ENCODE assay signal across 8 cellular contexts in the genomic region with DNA sequence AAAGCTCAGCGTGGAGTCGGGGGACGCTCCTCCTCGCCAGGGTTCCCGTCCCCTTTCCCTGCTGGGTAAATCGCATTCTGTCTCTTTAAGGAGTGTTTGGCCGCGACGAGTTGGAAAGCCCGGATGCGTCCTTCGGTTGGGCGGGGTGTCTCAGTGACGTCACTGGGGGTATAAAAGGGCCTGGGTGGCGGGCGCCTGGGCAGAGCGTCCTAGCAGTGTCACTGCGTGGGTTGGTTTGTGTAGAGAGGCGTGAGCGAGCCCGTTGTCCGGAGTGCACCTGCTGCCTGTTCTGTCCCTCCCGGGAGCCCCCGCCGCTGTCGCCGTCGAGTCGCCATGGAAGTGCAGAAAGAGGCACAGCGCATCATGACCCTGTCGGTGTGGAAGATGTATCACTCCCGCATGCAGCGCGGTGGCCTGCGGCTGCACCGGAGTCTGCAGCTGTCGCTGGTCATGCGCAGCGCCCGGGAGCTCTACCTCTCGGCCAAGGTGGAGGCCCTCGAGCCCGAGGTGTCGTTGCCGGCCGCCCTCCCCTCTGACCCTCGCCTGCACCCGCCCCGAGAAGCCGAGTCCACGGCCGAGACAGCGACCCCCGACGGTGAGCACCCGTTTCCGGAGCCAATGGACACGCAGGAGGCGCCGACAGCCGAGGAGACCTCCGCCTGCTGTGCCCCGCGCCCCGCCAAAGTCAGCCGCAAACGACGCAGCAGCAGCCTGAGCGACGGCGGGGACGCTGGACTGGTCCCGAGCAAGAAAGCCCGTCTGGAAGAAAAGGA. TPM values are rescaled to one million over a fixed set of nuclear protein-coding genes. Genes with fewer than 3 reads are reported as not detected.
A peak's percentile ranks its signal among the peaks of the same experiment; 100 is the strongest.
DNase-seq lines count a peak whose midpoint lies in the region; ATAC-seq, FAIRE-seq and TF ChIP-seq lines count a peak whose summit lies in the region.

No MANE protein-coding gene starts in this region.

- peak overlapping the region; percentile 97 for H3K27ac ChIP-seq in smooth muscle cell (ENCODE audit: low read depth)

- peaks cover 17% of the 10 kb centered on the region for H3F3A ChIP-seq in smooth muscle cell (ENCODE audit: low read depth)

- no peak for FAIRE-seq in bronchial epithelial cell (lab: Jason Lieb, UNC)

- ATAC-seq in HG03159 (IDR thresholded peaks at IDR 0.05; ENCODE audit: unreplicated experiment): peak; percentile 34
- ATAC-seq in activated B cell treated with CpG ODN at 0.5 μM for 24 hours (ENCODE audit: low read depth): peak; percentile 20
- ATAC-seq in GM18858 (IDR thresholded peaks at IDR 0.05; ENCODE audit: unreplicated experiment): no peak

- intact Hi-C loops in activated B cell treated with CpG ODN at 0.5 μM for 24 hours (cut with micrococcal nuclease): loop anchor here (1.0 to 10.0 kb wide), 5 partner anchors 216 to 984 kb away; a partner anchor contains a TSS

- H3K9me3 Mint-ChIP-seq in activated B cell treated with CpG ODN at 0.5 μM for 24 hours (no peaks in the 10 kb centered on the region), immature natural killer cell (no peaks in the 10 kb centered on the region)

- H3K4me2 ChIP-seq in smooth muscle cell: peak overlapping the region; percentile 94

- TF ChIP-seq POLR2A in GM15510 (IDR thresholded peaks at IDR 0.05; ENCODE audit: borderline replicate concordance, extremely low read depth, insufficient read length): peak; percentile 100

- H3K27me3 ChIP-seq in bronchial epithelial cell (ENCODE audit: control insufficient read depth, insufficient read depth, low read length) (no peaks in the 10 kb centered on the region), smooth muscle cell (ENCODE audit: low read depth) (no peaks in the 10 kb centered on the region)

- peaks cover 8% of the 10 kb centered on the region for H3K36me3 ChIP-seq in bronchial epithelial cell (ENCODE audit: control insufficient read depth, insufficient read depth, low read length)
- H3K36me3 ChIP-seq in smooth muscle cell (ENCODE audit: low read depth): no peaks in the 10 kb centered on the region

- H3K27me3 Mint-ChIP-seq in activated B cell treated with CpG ODN at 0.5 μM for 24 hours: no peaks in the 10 kb centered on the region
- peaks cover 39 to 52% (median 46%) of the 10 kb centered on the region in 3 donors for H3K27me3 Mint-ChIP-seq in immature natural killer cell (ENCODE audit: low read depth in 3 of 3)

- DNase-seq in NCI-H345 (lab: John Stamatoyannopoulos, UW) (peak; percentile 79), activated B cell treated with CpG ODN at 0.5 μM for 24 hours (peak; percentile 96), bronchial epithelial cell (ENCODE audit: low read depth) (peak; percentile 80), immature natural killer cell (peak; percentile 98), smooth muscle cell (lab: John Stamatoyannopoulos, UW; ENCODE audit: unreplicated experiment) (peak; percentile 97)

- peaks cover 10% of the 10 kb centered on the region for H3K4me1 ChIP-seq in smooth muscle cell (ENCODE audit: low read depth)

- peak overlapping the region; percentile 99 for H3K4me3 Mint-ChIP-seq in activated B cell treated with CpG ODN at 0.5 μM for 24 hours
- peak overlapping the region; percentile 93 to 99 (median 97) for H3K4me3 Mint-ChIP-seq in immature natural killer cell

- H3K4me3 ChIP-seq in bronchial epithelial cell (ENCODE audit: low read depth, low read length) (peak overlapping the region; percentile 88), smooth muscle cell (peak overlapping the region; percentile 98)

- H3K9me3 ChIP-seq in smooth muscle cell (replicated peaks; ENCODE audit: low read depth): no peaks in the 10 kb centered on the region

- H3K79me2 ChIP-seq in smooth muscle cell (ENCODE audit: low read depth): peaks cover 12% of the 10 kb centered on the region

- H3K9ac ChIP-seq in smooth muscle cell (ENCODE audit: low read depth): peak overlapping the region; percentile 99

- H3K36me3 Mint-ChIP-seq in activated B cell treated with CpG ODN at 0.5 μM for 24 hours (ENCODE audit: low read depth) (peaks cover 42% of the 10 kb centered on the region), immature natural killer cell (peaks cover 3 to 13% (median 11%) of the 10 kb centered on the region in 3 donors)

- H3K4me1 Mint-ChIP-seq in activated B cell treated with CpG ODN at 0.5 μM for 24 hours (peaks cover 51% of the 10 kb centered on the region), immature natural killer cell (peaks cover 58 to 66% of the 10 kb centered on the region in 2 donors)

- H3K27ac Mint-ChIP-seq in activated B cell treated with CpG ODN at 0.5 μM for 24 hours (peak overlapping the region; percentile 99), immature natural killer cell (peak overlapping the region; percentile 95 to 99 (median 98))

- under 1% methylated on average over 69 of the region's 74 CpGs for WGBS in smooth muscle cell (ENCODE audit: low lambda C conversion rate)

- TF ChIP-seq CTCF in activated B cell treated with CpG ODN at 0.5 μM for 24 hours (IDR thresholded peaks at IDR 0.05): no peak
- TF ChIP-seq CTCF in bronchial epithelial cell (IDR thresholded peaks at IDR 0.05; ENCODE audit: insufficient read depth, low read length, severe bottlenecking): peak; percentile 13
- peak; percentile 20 for TF ChIP-seq CTCF in smooth muscle cell (IDR thresholded peaks at IDR 0.05; ENCODE audit: borderline replicate concordance, insufficient read depth, poor library complexity, severe bottlenecking)

- CTCF ChIA-PET in activated B cell treated with CpG ODN at 0.5 μM for 24 hours (lab: Charles Lee): interaction anchor here (0.6 to 1.9 kb wide), 10 partner anchors 15 to 436 kb away, joined by 3 to 23 read pairs (median 4); no protein-coding TSS in a partner anchor

- POLR2A ChIA-PET in activated B cell treated with CpG ODN at 0.5 μM for 24 hours (lab: Charles Lee): interaction anchor here (0.6 to 5.0 kb wide), 39 partner anchors 9 to 1266 kb away, joined by 3 to 258 read pairs (median 6); a partner anchor contains a TSS

- H2AFZ ChIP-seq in smooth muscle cell (ENCODE audit: low read depth): no peak overlapping the region

- H4K20me1 ChIP-seq in smooth muscle cell (ENCODE audit: low read depth): peaks cover 25% of the 10 kb centered on the region

RNA-seq across cellular contexts. Expression of a gene that starts 2.8 kb away (rescaled TPM):
- total RNA-seq in activated B cell treated with CpG ODN at 0.5 μM for 24 hours: 116 and 119 TPM in 2 replicates
- 32.1 and 35.2 TPM in 2 replicates for total RNA-seq in bronchial epithelial cell
- polyA plus RNA-seq in immature natural killer cell: 100 to 1,000 TPM; 395 to 487 (median 487) TPM
- total RNA-seq in smooth muscle cell: 113 and 118 TPM in 2 replicates
- 732 and 766 TPM in 2 replicates for polyA plus RNA-seq in smooth muscle cell

RNA-seq across cellular contexts. Expression of a gene that starts 2.9 kb away (rescaled TPM):
- total RNA-seq in activated B cell treated with CpG ODN at 0.5 μM for 24 hours (41.7 and 43.6 TPM in 2 replicates), bronchial epithelial cell (68.4 and 75.3 TPM in 2 replicates), smooth muscle cell (37.6 and 59.6 TPM in 2 replicates)
- polyA plus RNA-seq in immature natural killer cell (10 to 100 TPM; 56.8 to 92.5 (median 66.0) TPM), smooth muscle cell (69.1 and 83.1 TPM in 2 replicates)

RNA-seq across cellular contexts. Expression of a gene that starts 35.0 kb away (rescaled TPM):
- total RNA-seq in activated B cell treated with CpG ODN at 0.5 μM for 24 hours (62.1 and 68.8 TPM in 2 replicates), bronchial epithelial cell (20.3 and 46.6 TPM in 2 replicates), smooth muscle cell (34.1 and 44.6 TPM in 2 replicates)
- polyA plus RNA-seq in immature natural killer cell (1 to 10 TPM in 2 of 3 donors, not detected in 1; 1.2 to 2.8 TPM), smooth muscle cell (9.9 and 12.8 TPM in 2 replicates)

RNA-seq across cellular contexts. Expression of a gene that starts 36.5 kb away (rescaled TPM):
- total RNA-seq in activated B cell treated with CpG ODN at 0.5 μM for 24 hours (111 and 113 TPM in 2 replicates), bronchial epithelial cell (28.0 and 40.5 TPM in 2 replicates), smooth muscle cell (19.1 and 21.9 TPM in 2 replicates)
- polyA plus RNA-seq in immature natural killer cell (10 to 100 TPM; 13.2 to 16.5 (median 16.3) TPM), smooth muscle cell (37.4 and 44.3 TPM in 2 replicates)

RNA-seq across cellular contexts. Expression of a gene that starts 50.4 kb away (rescaled TPM):
- total RNA-seq in activated B cell treated with CpG ODN at 0.5 μM for 24 hours (67.1 and 74.8 TPM in 2 replicates), bronchial epithelial cell (0.51 and 1.3 TPM in 2 replicates), smooth muscle cell (2.2 and 2.8 TPM in 2 replicates)
- polyA plus RNA-seq in immature natural killer cell (1 to 10 TPM; 1.1 to 2.2 (median 2.1) TPM), smooth muscle cell (2.1 and 3.2 TPM in 2 replicates)
